In the genomic region with DNA sequence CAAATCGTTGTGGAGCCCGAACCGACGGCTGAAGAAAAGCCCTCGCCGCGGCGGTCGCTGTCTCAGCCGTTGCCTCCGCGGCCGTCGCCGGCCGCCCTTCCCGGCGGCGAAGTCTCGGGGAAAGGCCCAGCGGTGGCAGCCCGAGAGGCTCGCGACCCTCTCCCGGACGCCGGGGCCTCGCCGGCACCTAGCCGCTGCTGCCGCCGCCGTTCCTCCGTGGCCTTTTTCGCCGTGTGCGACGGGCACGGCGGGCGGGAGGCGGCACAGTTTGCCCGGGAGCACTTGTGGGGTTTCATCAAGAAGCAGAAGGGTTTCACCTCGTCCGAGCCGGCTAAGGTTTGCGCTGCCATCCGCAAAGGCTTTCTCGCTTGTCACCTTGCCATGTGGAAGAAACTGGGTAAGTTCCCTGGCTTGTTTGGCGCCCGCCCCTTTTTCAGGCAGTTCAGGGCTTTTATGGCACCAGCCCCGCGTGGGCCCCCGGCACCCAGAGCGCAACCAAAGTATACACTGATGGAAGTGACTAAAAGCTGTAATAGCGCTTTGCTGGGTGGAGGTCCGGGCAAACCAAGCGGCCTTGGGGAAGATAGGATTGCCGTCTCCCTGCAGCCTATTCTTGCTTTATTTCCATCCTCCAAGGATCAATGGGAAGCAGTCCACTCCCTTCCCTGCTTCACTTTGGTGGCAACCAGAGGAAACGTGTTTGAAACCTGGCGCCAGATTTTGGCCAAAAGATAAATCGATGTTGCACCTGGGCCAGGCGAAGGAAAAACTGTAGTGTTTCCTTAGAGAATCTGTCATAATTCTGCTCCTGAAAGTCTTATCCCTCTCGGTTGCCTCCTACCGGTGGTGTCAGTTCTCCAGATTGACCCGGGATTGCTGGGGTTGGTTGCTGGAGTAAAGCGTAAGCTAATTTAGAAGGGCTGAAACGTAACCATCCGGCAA, we compare ENCODE assay signal across 8 cellular contexts. TPM values are rescaled to one million over a fixed set of nuclear protein-coding genes. Genes with fewer than 3 reads are reported as not detected.
A peak's percentile ranks its signal among the peaks of the same experiment; 100 is the strongest.
DNase-seq lines count a peak whose midpoint lies in the region; ATAC-seq and TF ChIP-seq lines count a peak whose summit lies in the region.

No MANE protein-coding gene starts in this region.

- H2BK12ac ChIP-seq in mesenchymal stem cell (ENCODE audit: low read length in 2 of 2), result peak overlapping the region in 1 of 2 experiments; percentile 92

- H2AFZ ChIP-seq in mesenchymal stem cell (ENCODE audit: low read depth, low read length), result peak overlapping the region; percentile 29

- H2AK5ac ChIP-seq in mesenchymal stem cell (ENCODE audit: low read length, severe bottlenecking), result no peak overlapping the region

- H4K8ac ChIP-seq in mesenchymal stem cell (ENCODE audit: low read length), result peak overlapping the region; percentile 87

- under 1% methylated on average over 69 of the region's 69 CpGs for WGBS in mesenchymal stem cell

- no peaks in the 10 kb centered on the region for H3K27me3 ChIP-seq in BE2C
- no peaks in the 10 kb centered on the region for H3K27me3 ChIP-seq in mesenchymal stem cell (ENCODE audit: control insufficient read depth in 1 of 2, insufficient read depth in 1 of 2, low read length in 2 of 2)

- peak overlapping the region; percentile 95 to 97 for H3K27ac Mint-ChIP-seq in effector memory CD8-positive, alpha-beta T cell

- peak overlapping the region; percentile 11 to 97 for H3K18ac ChIP-seq in mesenchymal stem cell (ENCODE audit: low read depth in 1 of 2, low read length in 2 of 2)

- H3K36me3 Mint-ChIP-seq in effector memory CD8-positive, alpha-beta T cell (ENCODE audit: insufficient read depth), result peaks cover 16% of the 10 kb centered on the region

- peak overlapping the region; percentile 95 to 96 for H3K4me3 Mint-ChIP-seq in effector memory CD8-positive, alpha-beta T cell

- peaks cover 5% of the 10 kb centered on the region for H3K4me1 ChIP-seq in BE2C
- H3K4me1 ChIP-seq in mesenchymal stem cell (ENCODE audit: control insufficient read depth, insufficient read depth, low read depth, low read length), result peaks cover 10% of the 10 kb centered on the region

- H3K36me3 ChIP-seq in BE2C (no peaks in the 10 kb centered on the region), mesenchymal stem cell (ENCODE audit: control insufficient read depth in 1 of 2, insufficient read depth in 2 of 2, low read depth in 1 of 2, low read length in 2 of 2) (no peaks in the 10 kb centered on the region)

- H3K4me2 ChIP-seq in mesenchymal stem cell (ENCODE audit: low read length, poor library complexity, severe bottlenecking), result peak overlapping the region; percentile 51

- peak overlapping the region in 1 of 2 experiments; percentile 98 for H3K14ac ChIP-seq in mesenchymal stem cell (ENCODE audit: low read length in 2 of 2)

- H3K9me3 ChIP-seq in BE2C, result no peaks in the 10 kb centered on the region
- no peaks in the 10 kb centered on the region for H3K9me3 ChIP-seq in mesenchymal stem cell (ENCODE audit: control insufficient read depth, low read length)

- H2BK120ac ChIP-seq in mesenchymal stem cell (ENCODE audit: low read depth, low read length), result peak overlapping the region; percentile 94

- H3K27me3 Mint-ChIP-seq in effector memory CD8-positive, alpha-beta T cell, result no peaks in the 10 kb centered on the region

- peak; percentile 87 for DNase-seq in BE2C
- DNase-seq in NCI-H82 (lab: John Stamatoyannopoulos, UW), result peak; percentile 95
- DNase-seq in activated CD8-positive, alpha-beta memory T cell treated with anti-CD3 and anti-CD28 coated beads for 4 hours (ENCODE audit: low read depth in 2 of 2), result peak; percentile 22 to 27
- DNase-seq in effector memory CD8-positive, alpha-beta T cell, result peak; percentile 38 to 56 (median 46)
- peak; percentile 93 for DNase-seq in mesenchymal stem cell
- peak; percentile 25 for DNase-seq in stimulated activated CD8-positive, alpha-beta memory T cell treated with anti-CD3 and anti-CD28 coated beads, Interleukin-12 subunit alpha, Interleukin-12 subunit beta, amount 100 ng/mL, for 4 hours (ENCODE audit: low read depth)

- H3K9ac ChIP-seq in mesenchymal stem cell (ENCODE audit: low read length), result peak overlapping the region; percentile 94

- H4K91ac ChIP-seq in mesenchymal stem cell (ENCODE audit: low read length), result peak overlapping the region; percentile 84

- peak; percentile 23 for ATAC-seq in GM19324 (IDR thresholded peaks at IDR 0.05; ENCODE audit: low FRiP score, unreplicated experiment)
- ATAC-seq in HG03520 (IDR thresholded peaks at IDR 0.05; ENCODE audit: unreplicated experiment), result peak; percentile 5
- ATAC-seq in effector memory CD8-positive, alpha-beta T cell (replicated peaks), result peak; percentile 16

- H3K27ac ChIP-seq in mesenchymal stem cell (ENCODE audit: low read length, poor library complexity, severe bottlenecking), result peak overlapping the region; percentile 75

- peak; percentile 92 for TF ChIP-seq CTCF in BE2C (IDR thresholded peaks at IDR 0.05; ENCODE audit: low read depth, low read length)

- H3K4ac ChIP-seq in mesenchymal stem cell (ENCODE audit: low read depth in 1 of 2, low read length in 2 of 2), result peak overlapping the region; percentile 80 to 97

- H3K4me1 Mint-ChIP-seq in effector memory CD8-positive, alpha-beta T cell (ENCODE audit: low read depth in 2 of 2), result peaks cover 27 to 42% of the 10 kb centered on the region in 2 donors

- peak overlapping the region; percentile 89 for H2BK5ac ChIP-seq in mesenchymal stem cell (ENCODE audit: low read depth, low read length, poor library complexity, severe bottlenecking)

- H2BK15ac ChIP-seq in mesenchymal stem cell (ENCODE audit: low read depth, poor library complexity, severe bottlenecking), result peak overlapping the region; percentile 97

- peak overlapping the region; percentile 90 for H3K4me3 ChIP-seq in BE2C (ENCODE audit: low read depth, low read length)
- H3K4me3 ChIP-seq in mesenchymal stem cell (ENCODE audit: insufficient read depth in 1 of 2, low read depth in 1 of 2, low read length in 2 of 2), result peak overlapping the region; percentile 98 to 99

- H3K9me3 Mint-ChIP-seq in effector memory CD8-positive, alpha-beta T cell, result no peaks in the 10 kb centered on the region

- H3K79me1 ChIP-seq in mesenchymal stem cell (replicated peaks; ENCODE audit: low read length, poor library complexity, severe bottlenecking), result no peaks in the 10 kb centered on the region

- peak overlapping the region; percentile 42 to 100 for H3K23ac ChIP-seq in mesenchymal stem cell (ENCODE audit: low read length in 2 of 2)

RNA-seq across cellular contexts. Expression of a gene that starts 0.8 kb away (rescaled TPM):
- 9.6 TPM for polyA plus RNA-seq in BE2C (2012; ENCODE audit: insufficient read depth, insufficient read length, low read depth)
- polyA plus RNA-seq in mesenchymal stem cell (2013, experiment 1 of 2), result 10.7 TPM
- polyA plus RNA-seq in mesenchymal stem cell (2013, experiment 2 of 2), result 10.7 TPM

Comparison
In these comparisons a context has a peak if more than half of its experiments do, and no peak if none do; other contexts are left out.
1. Peak in every context shown above with its lines: DNase-seq, ATAC-seq, H3K4me3 ChIP-seq and H3K27ac ChIP-seq.
2. DNase-seq: peak in every context shown above with its lines; median percentile 95 in NCI-H82; 93 in mesenchymal stem cell; 87 in BE2C; 46 in effector memory CD8-positive, alpha-beta T cell; 25 in stimulated activated CD8-positive, alpha-beta memory T cell treated with anti-CD3 and anti-CD28 coated beads, Interleukin-12 subunit alpha, Interleukin-12 subunit beta, amount 100 ng/mL, for 4 hours; 24 in activated CD8-positive, alpha-beta memory T cell treated with anti-CD3 and anti-CD28 coated beads for 4 hours.